In genomic region chr21:43740497-43741156, GRCh38 we compare ENCODE assay signal across 8 cellular contexts.
DNase-seq lines count a peak whose midpoint lies in the region; ATAC-seq and TF ChIP-seq lines count a peak whose summit lies in the region.

No MANE protein-coding gene starts in this region.

- H3K9ac ChIP-seq in NT2/D1 (ENCODE audit: insufficient read length, low read depth): peak overlapping the region; percentile 12

- peak overlapping the region; percentile 10 for H3K4me3 ChIP-seq in NT2/D1 (ENCODE audit: insufficient read length, low read depth)
- no peak overlapping the region for H3K4me3 ChIP-seq in fibroblast of pulmonary artery (replicated peaks; ENCODE audit: low read depth, low read length)

- intact Hi-C loops in posterior cingulate gyrus (cut with DNase I): no loop called here

- peaks cover 18% of the 10 kb centered on the region for H3K4me1 ChIP-seq in NT2/D1 (ENCODE audit: insufficient read depth, insufficient read length)

- no peaks in the 10 kb centered on the region for H3K27me3 ChIP-seq in NT2/D1 (ENCODE audit: insufficient read depth, insufficient read length)

- TF ChIP-seq CTCF in fibroblast of pulmonary artery (IDR thresholded peaks at IDR 0.05; ENCODE audit: low read length, missing control alignments): no peak

- H3K36me3 ChIP-seq in NT2/D1 (ENCODE audit: insufficient read depth, insufficient read length, low read length): peaks cover 66% of the 10 kb centered on the region

- peak; percentile 35 for DNase-seq in GM04504 (ENCODE audit: low read depth)
- peak; percentile 51 for DNase-seq in NT2/D1 (ENCODE audit: low read depth, low spot score)
- peak; percentile 72 for DNase-seq in fibroblast of pulmonary artery (ENCODE audit: low read depth)
- DNase-seq in posterior cingulate gyrus: peak in 6 of 10 donors; percentile 38 to 92 (median 74)
- no peak for DNase-seq in activated gamma-delta T cell (lab: John Stamatoyannopoulos, UW)
- no peak for DNase-seq in NCI-H2029 (lab: John Stamatoyannopoulos, UW)

- no peak for ATAC-seq in GM18909 (IDR thresholded peaks at IDR 0.05; ENCODE audit: poor library complexity, unreplicated experiment)
- no peak for ATAC-seq in HG03442 (IDR thresholded peaks at IDR 0.05; ENCODE audit: unreplicated experiment)

- H3K9me3 ChIP-seq in NT2/D1 (ENCODE audit: insufficient read depth, low read length): no peaks in the 10 kb centered on the region

Comparison
In these comparisons a context has a peak if more than half of its experiments do, and no peak if none do; other contexts are left out.
1. DNase-seq: peak in GM04504 (single experiment), NT2/D1 (single experiment), fibroblast of pulmonary artery (single experiment) and posterior cingulate gyrus (6 of 10); none in activated gamma-delta T cell (single experiment) and NCI-H2029 (single experiment).